In the genomic region with DNA sequence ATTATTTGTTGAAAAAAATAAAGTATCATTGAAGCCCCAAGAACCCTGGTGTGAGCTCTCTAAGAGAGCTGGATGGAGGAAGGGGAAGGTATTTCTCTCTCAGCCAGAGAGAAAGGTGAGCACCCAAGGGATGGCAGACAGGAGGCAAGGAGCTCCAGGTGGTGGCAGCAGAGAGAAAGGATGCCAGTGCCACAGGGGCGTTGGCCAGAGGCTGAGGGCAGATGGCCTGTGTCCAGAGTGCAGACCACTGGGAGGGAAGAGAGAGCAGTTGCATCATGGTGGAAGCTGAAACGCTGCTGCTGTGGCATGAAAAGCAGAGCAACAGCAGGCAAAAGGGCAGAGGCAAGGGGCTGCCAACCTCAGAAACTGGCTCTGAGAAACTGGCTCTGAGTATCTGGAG, we compare ENCODE assay signal across 9 cellular contexts. TPM values are rescaled to one million over a fixed set of nuclear protein-coding genes. Genes with fewer than 3 reads are reported as not detected.
A peak's percentile ranks its signal among the peaks of the same experiment; 100 is the strongest.
DNase-seq lines count a peak whose midpoint lies in the region; ATAC-seq, FAIRE-seq and TF ChIP-seq lines count a peak whose summit lies in the region.
"Had no signal": no experiment of that assay in that cellular context is flagged by ENCODE, and none has a peak within 500 bp of the region (broad histone marks: within the 10 kb centered on the region; RNA-seq: fewer than 3 reads in every experiment).

No MANE protein-coding gene starts in this region.

- TF ChIP-seq RAD21 in A549 (conservative IDR thresholded peaks at IDR 0.05 in 1 of 2, IDR thresholded peaks at IDR 0.05 in 1 of 2) = peak; percentile 68 to 83

- no peaks in the 10 kb centered on the region for H4K20me1 ChIP-seq in PC-3 (ENCODE audit: low read length)

- POLR2A ChIA-PET in A549 (lab: Yijun Ruan, JAX) = no interaction called here
- POLR2A ChIA-PET in PC-3 (lab: Charles Lee; ENCODE audit: unreplicated experiment) = interaction anchor here (0.6 kb wide), 2 partner anchors 11 to 280 kb away, joined by 3 to 4 read pairs; no protein-coding TSS in a partner anchor
- POLR2A ChIA-PET in CD8-positive, alpha-beta memory T cell (lab: Charles Lee) = no interaction called here

- H2AFZ ChIP-seq in PC-3 (ENCODE audit: low read length) = no peak overlapping the region

- no peak for TF ChIP-seq POLR2A in A549 (IDR thresholded peaks at IDR 0.05; ENCODE audit: low read length)
- no peak for TF ChIP-seq POLR2A in gastroesophageal sphincter (IDR thresholded peaks at IDR 0.05)

- no peaks in the 10 kb centered on the region for H3F3A ChIP-seq in PC-3 (ENCODE audit: low read length, unreplicated experiment)

- H3K9me3 ChIP-seq in A549 = no peaks in the 10 kb centered on the region
- no peaks in the 10 kb centered on the region for H3K9me3 ChIP-seq in PC-3 (ENCODE audit: low read length)
- H3K9me3 ChIP-seq in CD8-positive, alpha-beta memory T cell (ENCODE audit: low read length) = no peaks in the 10 kb centered on the region
- H3K9me3 ChIP-seq in gastroesophageal sphincter = no peaks in the 10 kb centered on the region

- no peaks in the 10 kb centered on the region for H3K79me2 ChIP-seq in PC-3 (ENCODE audit: low read length)

- no peak for TF ChIP-seq EP300 in A549 (IDR thresholded peaks at IDR 0.05)
- TF ChIP-seq EP300 in gastroesophageal sphincter (IDR thresholded peaks at IDR 0.05) = no peak

- H3K27ac Mint-ChIP-seq in CD8-positive, alpha-beta memory T cell = peak overlapping the region in 2 of 8 donors; percentile 23 to 44
- H3K27ac Mint-ChIP-seq: T-helper 1 cell treated with Interleukin-12 subunit alpha and Interleukin-12 subunit beta and Interleukin-4 antibody, amounts not matched to agents 30 μg/mL and 1 μg/mL, for 36 hours had no signal

- H3K4me1 ChIP-seq in A549 = 0 out of 3 replicates have a peak, but pooled peaks cover 2% of the 10 kb centered on the region
- H3K4me1 ChIP-seq in PC-3 (ENCODE audit: insufficient read depth, low read length) = no peaks in the 10 kb centered on the region; the same call in 1 of the 2 replicates
- H3K4me1 ChIP-seq in CD8-positive, alpha-beta memory T cell (ENCODE audit: insufficient read depth, low read length) = no peaks in the 10 kb centered on the region
- H3K4me1 ChIP-seq in gastroesophageal sphincter = peaks cover 2 to 43% (median 24%) of the 10 kb centered on the region in 3 donors

- H3K36me3 ChIP-seq in PC-3 (ENCODE audit: low read depth, low read length) = no peaks in the 10 kb centered on the region
- H3K36me3 ChIP-seq in CD8-positive, alpha-beta memory T cell (ENCODE audit: insufficient read depth, low read length) = no peaks in the 10 kb centered on the region
- H3K36me3 ChIP-seq in gastroesophageal sphincter = no peaks in the 10 kb centered on the region

- H3K9ac ChIP-seq in PC-3 (ENCODE audit: low read length) = no peak overlapping the region

- peak; percentile 55 for TF ChIP-seq CTCF in A549 (IDR thresholded peaks at IDR 0.05)
- peak; percentile 38 for TF ChIP-seq CTCF in GM12864 (IDR thresholded peaks at IDR 0.05; ENCODE audit: low read depth, low read length, missing control alignments)
- peak; percentile 89 for TF ChIP-seq CTCF in PC-3 (conservative IDR thresholded peaks at IDR 0.05; ENCODE audit: low read depth, low read length)
- peak in 2 of 4 experiments; percentile 9 to 47 for TF ChIP-seq CTCF in gastroesophageal sphincter (IDR thresholded peaks at IDR 0.05)

- WGBS in A549 (ENCODE audit: missing lambda C conversion rate) = 6% methylated on average over 2 of the region's 2 CpGs
- WGBS in gastroesophageal sphincter (ENCODE audit: low coverage in 1 of 2), 2 donors = 52% methylated on average over 2 of the region's 2 CpGs; no CpG with 5 or more reads in 1 of the 2 donors

- H3K4me3 ChIP-seq in A549 (no peak overlapping the region), GM12864 (ENCODE audit: low read depth, low read length) (no peak overlapping the region), PC-3 (ENCODE audit: low read length) (no peak overlapping the region), gastroesophageal sphincter (no peak overlapping the region)
- H3K4me3 ChIP-seq in CD8-positive, alpha-beta memory T cell (ENCODE audit: low read length) = no peak overlapping the region

- BruUV-seq in PC-3 (replicated peaks; lab: Mats Ljungman, UMichigan) = no TSS peak

- CTCF ChIA-PET in A549 (lab: Yijun Ruan, JAX) = interaction anchor here (0.6 to 8.3 kb wide), 20 partner anchors 10 to 282 kb away, joined by 3 to 66 read pairs (median 4); no protein-coding TSS in a partner anchor
- CTCF ChIA-PET in PC-3 (lab: Charles Lee) = interaction anchor here (1.2 kb wide), 1 partner anchor 178 kb away, joined by 4 read pairs; no protein-coding TSS in a partner anchor
- CTCF ChIA-PET in CD8-positive, alpha-beta memory T cell (lab: Charles Lee) = interaction anchor here (0.8 to 2.1 kb wide), 7 partner anchors 9 to 199 kb away, joined by 3 to 8 read pairs (median 4); partner anchors contain the start of gene SPON1

- FAIRE-seq in A549 (lab: Jason Lieb, UNC) = no peak

- peak; percentile 88 to 94 for ATAC-seq in A549
- ATAC-seq in PC-3 = peak; percentile 98
- no peak for ATAC-seq in gastroesophageal sphincter
- ATAC-seq in GM18870 (IDR thresholded peaks at IDR 0.05; ENCODE audit: unreplicated experiment) = no peak

- H3K36me3 Mint-ChIP-seq in CD8-positive, alpha-beta memory T cell = no peaks in the 10 kb centered on the region

- H3K27me3 ChIP-seq in PC-3 (ENCODE audit: low read length) = no peaks in the 10 kb centered on the region
- H3K27me3 ChIP-seq in CD8-positive, alpha-beta memory T cell (ENCODE audit: insufficient read depth, low read length, poor library complexity, severe bottlenecking) = peaks cover 8% of the 10 kb centered on the region
- no peaks in the 10 kb centered on the region for H3K27me3 ChIP-seq in gastroesophageal sphincter

- intact Hi-C loops in PC-3 (cut with micrococcal nuclease) = loop anchor here (1.0 kb wide), 2 partner anchors 70 to 177 kb away; no protein-coding TSS in a partner anchor

- H3K9me3 Mint-ChIP-seq in CD8-positive, alpha-beta memory T cell = no peaks in the 10 kb centered on the region
- H3K9me3 Mint-ChIP-seq: T-helper 1 cell treated with Interleukin-12 subunit alpha and Interleukin-12 subunit beta and Interleukin-4 antibody, amounts not matched to agents 30 μg/mL and 1 μg/mL, for 36 hours had no signal

- H3K9me2 ChIP-seq in PC-3 (replicated peaks; ENCODE audit: low read length) = no peaks in the 10 kb centered on the region

- H3K4me3 Mint-ChIP-seq in CD8-positive, alpha-beta memory T cell = no peak overlapping the region
- H3K4me3 Mint-ChIP-seq: T-helper 1 cell treated with Interleukin-12 subunit alpha and Interleukin-12 subunit beta and Interleukin-4 antibody, amounts not matched to agents 30 μg/mL and 1 μg/mL, for 36 hours had no signal

- H3K4me1 Mint-ChIP-seq in CD8-positive, alpha-beta memory T cell = peaks cover 0 to 2% (median 0%) of the 10 kb centered on the region in 3 donors

- DNase-seq in A549 (ENCODE audit: low read depth in 1 of 2, low spot score in 1 of 2) (peak; percentile 28 to 41), GM12864 (ENCODE audit: low read depth) (no peak), PC-3 (peak; percentile 68), glomerular visceral epithelial cell (ENCODE audit: extremely low spot score) (peak; percentile 6)
- no peak for DNase-seq in effector CD4-positive, alpha-beta T cell
- no peak for DNase-seq in CD8-positive, alpha-beta memory T cell

- H3K27ac ChIP-seq in A549 (no peak overlapping the region), PC-3 (ENCODE audit: low read length) (no peak overlapping the region), gastroesophageal sphincter (peak overlapping the region in 1 of 4 donors; percentile 38)
- no peak overlapping the region for H3K27ac ChIP-seq in CD8-positive, alpha-beta memory T cell (ENCODE audit: low read depth, low read length)

- peaks cover 6 to 30% of the 10 kb centered on the region in 2 donors for H3K27me3 Mint-ChIP-seq in CD8-positive, alpha-beta memory T cell

- H3K4me2 ChIP-seq in A549 = no peak overlapping the region
- no peak overlapping the region for H3K4me2 ChIP-seq in PC-3 (ENCODE audit: low read length)

TF ChIP-seq in A549, 52 proteins besides CTCF, POLR2A, EP300 and RAD21:
- TF ChIP-seq, protein P1, sequence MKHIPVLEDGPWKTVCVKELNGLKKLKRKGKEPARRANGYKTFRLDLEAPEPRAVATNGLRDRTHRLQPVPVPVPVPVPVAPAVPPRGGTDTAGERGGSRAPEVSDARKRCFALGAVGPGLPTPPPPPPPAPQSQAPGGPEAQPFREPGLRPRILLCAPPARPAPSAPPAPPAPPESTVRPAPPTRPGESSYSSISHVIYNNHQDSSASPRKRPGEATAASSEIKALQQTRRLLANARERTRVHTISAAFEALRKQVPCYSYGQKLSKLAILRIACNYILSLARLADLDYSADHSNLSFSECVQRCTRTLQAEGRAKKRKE (CRISPR knock-in tag; IDR thresholded peaks at IDR 0.05; ENCODE audit: low read depth) = no peak
- peak; percentile 76 for TF ChIP-seq SMC3 (IDR thresholded peaks at IDR 0.05)

RNA-seq across cellular contexts. Expression of gene SPON1, which starts 8.5 kb away (rescaled TPM):
- polyA plus RNA-seq in A549 (2011; rRNA removed) (not detected in 2 replicates), A549 (2017; fragmentation: RNase III; extraction: RNeasy Plus Mini Kit Qiagen cat#74134 plus additional on column Dnase treatment) (0.07 TPM in 1 of 3 replicates, not detected in the others)
- polyA plus RNA-seq in A549 (2012; cell fraction: cytosol; rRNA removed) = not detected in 2 replicates
- polyA plus RNA-seq in A549 (2012; cell fraction: nucleus; rRNA removed) = not detected in 2 replicates
- not detected in 2 replicates for polyA minus RNA-seq in A549 (2011; rRNA and poly(A)+ RNA removed)
- total RNA-seq in PC-3 (2014; rRNA removed) (not detected in 2 replicates), gastroesophageal sphincter (100 to 1,000 TPM in 1 of 4 donors, 10 to 100 TPM in 3; 11.0 to 121 (median 64.6) TPM)
- under 1 TPM; 0.81 to 0.97 TPM for total RNA-seq in CD8-positive, alpha-beta memory T cell
- 2.0 TPM for polyA plus RNA-seq in CD8-positive, alpha-beta memory T cell

Comparison
In these comparisons a context has a peak if more than half of its experiments do, and no peak if none do; other contexts are left out.
1. ATAC-seq: peak in A549 (2 of 2) and PC-3 (single experiment); none in gastroesophageal sphincter (single experiment) and GM18870 (single experiment).
2. DNase-seq: peak in A549 (2 of 2), PC-3 (single experiment) and glomerular visceral epithelial cell (single experiment); none in GM12864 (single experiment), effector CD4-positive, alpha-beta T cell (single experiment) and CD8-positive, alpha-beta memory T cell (0 of 5).
3. RNA of gene SPON1, which starts 8.5 kb away (total RNA-seq): 11.0 to 121 TPM in gastroesophageal sphincter; 0.81 to 0.97 TPM in CD8-positive, alpha-beta memory T cell and not detected in PC-3; every median in the first group is over 4 times any median in the second.